In genomic region chr1:156367386-156368156, GRCh38 we compare ENCODE assay signal across 1 cellular context.
TF ChIP-seq lines count a peak whose summit lies in the region.

No MANE protein-coding gene starts in this region.

TF ChIP-seq in K562, 482 proteins besides CTCF, POLR2A, EP300 and RAD21:
- TF ChIP-seq ZNF586 (CRISPR knock-in tag; conservative IDR thresholded peaks at IDR 0.05) (no peak), ZFX (CRISPR knock-in tag; IDR thresholded peaks at IDR 0.05) (no peak), ILF3 (IDR thresholded peaks at IDR 0.05; ENCODE audit: borderline replicate concordance) (no peak)
